In the genomic region with DNA sequence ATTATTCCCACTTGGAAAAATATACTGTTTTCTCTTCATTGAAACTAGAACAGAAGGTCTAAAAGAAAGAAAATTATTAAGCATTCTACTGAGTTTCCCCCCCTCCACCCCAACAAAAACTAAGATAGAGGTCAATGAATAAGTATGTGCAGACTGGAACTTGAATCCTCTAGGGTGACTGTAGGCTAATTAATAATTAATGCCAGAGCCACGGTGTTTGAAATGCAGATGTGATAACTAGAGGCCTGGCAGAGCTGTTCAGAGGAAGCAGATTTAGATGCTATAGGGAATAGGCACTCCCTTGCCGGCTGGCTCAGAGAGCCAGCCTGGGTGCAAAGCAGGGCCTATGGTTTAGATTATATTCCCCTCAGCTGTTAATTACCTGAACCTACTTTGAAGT, we compare ENCODE assay signal across 27 cellular contexts. TPM values are rescaled to one million over a fixed set of nuclear protein-coding genes. Genes with fewer than 3 reads are reported as not detected.
A peak's percentile ranks its signal among the peaks of the same experiment; 100 is the strongest.
DNase-seq lines count a peak whose midpoint lies in the region; ATAC-seq and TF ChIP-seq lines count a peak whose summit lies in the region.
"Had no signal": no experiment of that assay in that cellular context is flagged by ENCODE, and none has a peak within 500 bp of the region (broad histone marks: within the 10 kb centered on the region; RNA-seq: fewer than 3 reads in every experiment).

No MANE protein-coding gene starts in this region.

- no peaks in the 10 kb centered on the region for H3K9me3 Mint-ChIP-seq in brain
- H3K9me3 Mint-ChIP-seq in glutamatergic neuron (ENCODE audit: unreplicated experiment) = no peaks in the 10 kb centered on the region
- H3K9me3 Mint-ChIP-seq in activated naive CD4-positive, alpha-beta T cell treated with anti-CD3 and anti-CD28 coated beads, Interleukin-2, amount 10 ng/mL, durations not matched to agents 7 days and 5 days = no peaks in the 10 kb centered on the region
- H3K9me3 Mint-ChIP-seq: CD14-positive monocyte; CD4-positive, alpha-beta memory T cell; CD8-positive, alpha-beta memory T cell had no signal

- ATAC-seq in HG03354 (IDR thresholded peaks at IDR 0.05; ENCODE audit: poor library complexity, severe bottlenecking, unreplicated experiment) (peak; percentile 54), HG03565 (IDR thresholded peaks at IDR 0.05; ENCODE audit: unreplicated experiment) (no peak)
- ATAC-seq: GM12878 had no signal

- no peak for TF ChIP-seq CTCF in brain (conservative IDR thresholded peaks at IDR 0.05)
- no peak for TF ChIP-seq CTCF in glutamatergic neuron (IDR thresholded peaks at IDR 0.05; ENCODE audit: partially characterized antibody, unreplicated experiment)

- CTCF ChIA-PET in activated naive CD4-positive, alpha-beta T cell treated with anti-CD3 and anti-CD28 coated beads, Interleukin-2, amount 10 ng/mL, durations not matched to agents 7 days and 5 days (lab: Charles Lee) = no interaction called here

- H3K27me3 Mint-ChIP-seq in brain (peaks cover 4% of the 10 kb centered on the region), glutamatergic neuron (ENCODE audit: unreplicated experiment) (no peaks in the 10 kb centered on the region)
- H3K27me3 Mint-ChIP-seq in activated naive CD4-positive, alpha-beta T cell treated with anti-CD3 and anti-CD28 coated beads, Interleukin-2, amount 10 ng/mL, durations not matched to agents 7 days and 5 days = peaks cover 1% of the 10 kb centered on the region
- H3K27me3 Mint-ChIP-seq: CD4-positive, alpha-beta memory T cell had no signal

- H3K4me3 Mint-ChIP-seq in brain (peak overlapping the region in 4 of 5 experiments; percentile 35 to 65 (median 47)), glutamatergic neuron (ENCODE audit: unreplicated experiment) (no peak overlapping the region)
- no peak overlapping the region for H3K4me3 Mint-ChIP-seq in activated naive CD4-positive, alpha-beta T cell treated with anti-CD3 and anti-CD28 coated beads, Interleukin-2, amount 10 ng/mL, durations not matched to agents 7 days and 5 days
- H3K4me3 Mint-ChIP-seq: CD14-positive monocyte; CD4-positive, alpha-beta memory T cell; CD4-positive, CD25-positive, alpha-beta regulatory T cell; CD8-positive, alpha-beta memory T cell had no signal

- peak overlapping the region in 4 of 5 experiments; percentile 76 to 89 (median 82) for H3K27ac Mint-ChIP-seq in brain
- peak overlapping the region; percentile 35 for H3K27ac Mint-ChIP-seq in glutamatergic neuron (ENCODE audit: unreplicated experiment)
- no peak overlapping the region for H3K27ac Mint-ChIP-seq in activated naive CD4-positive, alpha-beta T cell treated with anti-CD3 and anti-CD28 coated beads, Interleukin-2, amount 10 ng/mL, durations not matched to agents 7 days and 5 days
- H3K27ac Mint-ChIP-seq: CD14-positive monocyte; CD4-positive, alpha-beta memory T cell; CD4-positive, CD25-positive, alpha-beta regulatory T cell; CD8-positive, alpha-beta memory T cell had no signal

- no peak for DNase-seq in glutamatergic neuron
- no peak for DNase-seq in activated naive CD4-positive, alpha-beta T cell treated with anti-CD3 and anti-CD28 coated beads, Interleukin-2, amount 10 ng/mL, durations not matched to agents 7 days and 5 days
- no peak for DNase-seq in ureter (ENCODE audit: low spot score)
- DNase-seq in cerebellum (ENCODE audit: low spot score) = no peak
- DNase-seq: 8988T; ACHN; BE2C; C1 segment of cervical spinal cord; CD4-positive, alpha-beta memory T cell; CD4-positive, CD25-positive, alpha-beta regulatory T cell; CD8-positive, alpha-beta memory T cell; COR-L47; DMS 273 treated with DMSO at 0.1 percent for 48 hours; DMS153; DMS53; DMS79; DND-41; EL; GDM1 had no signal

- H3K36me3 Mint-ChIP-seq in brain (no peaks in the 10 kb centered on the region), glutamatergic neuron (ENCODE audit: unreplicated experiment) (no peaks in the 10 kb centered on the region)
- H3K36me3 Mint-ChIP-seq in activated naive CD4-positive, alpha-beta T cell treated with anti-CD3 and anti-CD28 coated beads, Interleukin-2, amount 10 ng/mL, durations not matched to agents 7 days and 5 days = no peaks in the 10 kb centered on the region
- H3K36me3 Mint-ChIP-seq: CD14-positive monocyte; CD4-positive, alpha-beta memory T cell; CD4-positive, CD25-positive, alpha-beta regulatory T cell; CD8-positive, alpha-beta memory T cell had no signal

- H3K4me1 Mint-ChIP-seq in brain = peaks cover 24% of the 10 kb centered on the region
- peaks cover 5% of the 10 kb centered on the region for H3K4me1 Mint-ChIP-seq in glutamatergic neuron (ENCODE audit: low read depth, unreplicated experiment)
- H3K4me1 Mint-ChIP-seq in activated naive CD4-positive, alpha-beta T cell treated with anti-CD3 and anti-CD28 coated beads, Interleukin-2, amount 10 ng/mL, durations not matched to agents 7 days and 5 days = no peaks in the 10 kb centered on the region
- H3K4me1 Mint-ChIP-seq: CD14-positive monocyte; CD4-positive, alpha-beta memory T cell; CD4-positive, CD25-positive, alpha-beta regulatory T cell; CD8-positive, alpha-beta memory T cell had no signal

RNA-seq across cellular contexts. Expression of a gene that starts 12.2 kb away (rescaled TPM):
- polyA plus RNA-seq in brain (ENCODE audit: insufficient read depth, low read depth, low replicate concordance) = 0.44 TPM
- total RNA-seq in glutamatergic neuron (ENCODE audit: unreplicated experiment) (1.8 TPM), ureter (not detected), cerebellum (6.8 TPM)
- total RNA-seq: A673; CD4-positive, alpha-beta memory T cell; CD4-positive, CD25-positive, alpha-beta regulatory T cell; CD8-positive, alpha-beta memory T cell; G401; GM12878 had no signal
- polyA plus RNA-seq: AG04450; CD14-positive monocyte; CD4-positive, alpha-beta memory T cell; CD4-positive, CD25-positive, alpha-beta regulatory T cell; CD8-positive, alpha-beta memory T cell had no signal

Comparison
In these comparisons a context has a peak if more than half of its experiments do, and no peak if none do; other contexts are left out.
1. H3K4me3 Mint-ChIP-seq: peak in brain (4 of 5); none in glutamatergic neuron (single experiment) and activated naive CD4-positive, alpha-beta T cell treated with anti-CD3 and anti-CD28 coated beads, Interleukin-2, amount 10 ng/mL, durations not matched to agents 7 days and 5 days (single experiment).